Comparison of ENCODE assay signal across 1 cellular context in the genomic region with DNA sequence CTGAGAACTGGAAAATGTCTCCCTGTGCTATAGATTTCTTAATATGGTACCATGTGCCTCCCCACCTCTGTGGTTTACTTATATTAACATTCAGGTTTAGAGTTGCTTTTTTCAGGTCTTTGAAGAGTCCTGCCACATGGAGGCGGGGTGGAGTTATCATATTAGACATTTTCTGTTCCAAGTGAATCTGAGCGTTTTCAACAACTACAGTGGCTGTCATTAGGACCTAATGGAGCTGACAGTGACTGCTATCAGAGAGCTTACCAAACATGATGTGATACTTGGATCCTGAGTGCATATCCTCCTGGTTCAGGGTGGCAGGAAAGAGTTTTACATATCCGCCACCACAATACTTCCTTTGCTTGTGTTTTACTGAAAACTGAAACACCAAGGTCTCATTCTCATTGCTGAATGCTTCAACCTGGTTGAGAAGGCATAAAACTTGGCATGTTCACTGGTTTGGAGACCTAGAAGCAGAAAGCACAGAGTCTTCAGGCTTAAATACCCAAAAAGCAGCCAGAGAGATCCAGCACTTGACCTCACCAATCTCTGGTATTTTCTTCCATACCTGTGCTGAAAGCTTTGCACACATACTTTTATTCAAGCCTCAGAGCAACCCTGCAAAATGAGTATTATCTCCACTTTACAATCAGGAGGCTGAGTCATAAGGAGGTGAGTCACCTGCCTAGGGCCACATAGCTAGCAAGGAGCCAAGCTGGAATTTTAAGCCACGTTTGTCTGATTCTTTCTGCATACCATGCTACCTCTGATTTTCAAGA.
TF ChIP-seq lines count a peak whose summit lies in the region.

No MANE protein-coding gene starts in this region.

TF ChIP-seq in K562, 482 proteins besides CTCF, POLR2A, EP300 and RAD21 (continued from another document and continues in another):
- TF ChIP-seq USF2 (CRISPR knock-in tag; IDR thresholded peaks at IDR 0.05) (no peak), MXI1 (IDR thresholded peaks at IDR 0.05; ENCODE audit: low read depth, low read length) (no peak), WHSC1 (IDR thresholded peaks at IDR 0.05; ENCODE audit: low read length) (no peak), ZNF57 (CRISPR knock-in tag; IDR thresholded peaks at IDR 0.05) (no peak), TCF3 (CRISPR knock-in tag; IDR thresholded peaks at IDR 0.05) (no peak), SUPT5H (IDR thresholded peaks at IDR 0.05) (no peak), TBP (optimal IDR thresholded peaks at IDR 0.05; ENCODE audit: low read depth, low read length) (no peak), L3MBTL2 (IDR thresholded peaks at IDR 0.05) (peak; percentile 12; the same call in 1 of the 2 replicates), HLTF (IDR thresholded peaks at IDR 0.05) (no peak), JUN (IDR thresholded peaks at IDR 0.05; ENCODE audit: borderline replicate concordance, low read depth, low read length) (peak; percentile 99), JUN (CRISPR knock-in tag; IDR thresholded peaks at IDR 0.05; ENCODE audit: borderline replicate concordance) (peak; percentile 71; the same call in 1 of the 2 replicates), RBFOX2 (IDR thresholded peaks at IDR 0.05; ENCODE audit: low read depth, low read length) (no peak), FOXA3 (CRISPR knock-in tag; conservative IDR thresholded peaks at IDR 0.05 in 1 of 2, IDR thresholded peaks at IDR 0.05 in 1 of 2) (no peak), ZNF140 (CRISPR knock-in tag; IDR thresholded peaks at IDR 0.05) (no peak), ZNF224 (CRISPR knock-in tag; IDR thresholded peaks at IDR 0.05) (no peak), ZKSCAN1 (IDR thresholded peaks at IDR 0.05; ENCODE audit: low read depth, low read length) (no peak), XRCC4 (IDR thresholded peaks at IDR 0.05; ENCODE audit: extremely low read depth, insufficient read depth, insufficient read length) (no peak), SMAD4 (CRISPR knock-in tag; conservative IDR thresholded peaks at IDR 0.05) (no peak), ATF3 (IDR thresholded peaks at IDR 0.05) (peak; percentile 99), ATF3 (CRISPR knock-in tag; conservative IDR thresholded peaks at IDR 0.05) (peak; percentile 85), ZNF253 (CRISPR knock-in tag; conservative IDR thresholded peaks at IDR 0.05) (no peak), TSC22D4 (tag; IDR thresholded peaks at IDR 0.05) (no peak), PRMT5 (CRISPR knock-in tag; IDR thresholded peaks at IDR 0.05) (no peak), MTF1 (CRISPR knock-in tag; IDR thresholded peaks at IDR 0.05; ENCODE audit: borderline replicate concordance) (no peak), ZNF77 (CRISPR knock-in tag; IDR thresholded peaks at IDR 0.05) (no peak), RBBP5 (IDR thresholded peaks at IDR 0.05; ENCODE audit: borderline replicate concordance, insufficient read depth, low read length, poor library complexity, severe bottlenecking) (peak; percentile 40), ESRRB (CRISPR knock-in tag; IDR thresholded peaks at IDR 0.05; ENCODE audit: borderline replicate concordance) (no peak), TEAD4 (IDR thresholded peaks at IDR 0.05; ENCODE audit: low read length) (peak; percentile 82), TEAD4 (CRISPR knock-in tag; IDR thresholded peaks at IDR 0.05; ENCODE audit: borderline replicate concordance) (no peak), ZNF449 (CRISPR knock-in tag; IDR thresholded peaks at IDR 0.05) (no peak), BACH1 (tag; IDR thresholded peaks at IDR 0.05) (no peak), EP400 (IDR thresholded peaks at IDR 0.05) (no peak), ILK (tag; IDR thresholded peaks at IDR 0.05; ENCODE audit: borderline replicate concordance, low read depth) (no peak), ELF1 (tag; IDR thresholded peaks at IDR 0.05) (no peak), POLR3A (IDR thresholded peaks at IDR 0.05; ENCODE audit: borderline replicate concordance, extremely low read depth, insufficient read depth, insufficient read length) (no peak), HMG20A (CRISPR knock-in tag; conservative IDR thresholded peaks at IDR 0.05) (no peak), CHD2 (IDR thresholded peaks at IDR 0.05; ENCODE audit: low read depth, low read length) (no peak), SRSF7 (optimal IDR thresholded peaks at IDR 0.05; ENCODE audit: low read depth, low read length) (no peak), HNRNPK (IDR thresholded peaks at IDR 0.05; ENCODE audit: low read depth, low read length, poor library complexity, severe bottlenecking) (no peak), TGIF2 (CRISPR knock-in tag; IDR thresholded peaks at IDR 0.05) (no peak), SAFB (IDR thresholded peaks at IDR 0.05; ENCODE audit: borderline replicate concordance, low read depth, low read length) (no peak), TFAM (CRISPR knock-in tag; conservative IDR thresholded peaks at IDR 0.05) (no peak), RAD51 (IDR thresholded peaks at IDR 0.05; ENCODE audit: borderline replicate concordance, low read depth) (no peak), RBM34 (IDR thresholded peaks at IDR 0.05; ENCODE audit: borderline replicate concordance, insufficient read depth, low read length) (no peak), ZNF134 (CRISPR knock-in tag; conservative IDR thresholded peaks at IDR 0.05) (no peak), CXXC5 (CRISPR knock-in tag; IDR thresholded peaks at IDR 0.05) (no peak), MCM7 (IDR thresholded peaks at IDR 0.05) (no peak), TOE1 (IDR thresholded peaks at IDR 0.05; ENCODE audit: borderline replicate concordance) (no peak), TOE1 (CRISPR knock-in tag; IDR thresholded peaks at IDR 0.05; ENCODE audit: borderline replicate concordance, low read depth) (no peak), C11orf30 (IDR thresholded peaks at IDR 0.05; ENCODE audit: low read depth) (no peak)
- TF ChIP-seq, protein P1, sequence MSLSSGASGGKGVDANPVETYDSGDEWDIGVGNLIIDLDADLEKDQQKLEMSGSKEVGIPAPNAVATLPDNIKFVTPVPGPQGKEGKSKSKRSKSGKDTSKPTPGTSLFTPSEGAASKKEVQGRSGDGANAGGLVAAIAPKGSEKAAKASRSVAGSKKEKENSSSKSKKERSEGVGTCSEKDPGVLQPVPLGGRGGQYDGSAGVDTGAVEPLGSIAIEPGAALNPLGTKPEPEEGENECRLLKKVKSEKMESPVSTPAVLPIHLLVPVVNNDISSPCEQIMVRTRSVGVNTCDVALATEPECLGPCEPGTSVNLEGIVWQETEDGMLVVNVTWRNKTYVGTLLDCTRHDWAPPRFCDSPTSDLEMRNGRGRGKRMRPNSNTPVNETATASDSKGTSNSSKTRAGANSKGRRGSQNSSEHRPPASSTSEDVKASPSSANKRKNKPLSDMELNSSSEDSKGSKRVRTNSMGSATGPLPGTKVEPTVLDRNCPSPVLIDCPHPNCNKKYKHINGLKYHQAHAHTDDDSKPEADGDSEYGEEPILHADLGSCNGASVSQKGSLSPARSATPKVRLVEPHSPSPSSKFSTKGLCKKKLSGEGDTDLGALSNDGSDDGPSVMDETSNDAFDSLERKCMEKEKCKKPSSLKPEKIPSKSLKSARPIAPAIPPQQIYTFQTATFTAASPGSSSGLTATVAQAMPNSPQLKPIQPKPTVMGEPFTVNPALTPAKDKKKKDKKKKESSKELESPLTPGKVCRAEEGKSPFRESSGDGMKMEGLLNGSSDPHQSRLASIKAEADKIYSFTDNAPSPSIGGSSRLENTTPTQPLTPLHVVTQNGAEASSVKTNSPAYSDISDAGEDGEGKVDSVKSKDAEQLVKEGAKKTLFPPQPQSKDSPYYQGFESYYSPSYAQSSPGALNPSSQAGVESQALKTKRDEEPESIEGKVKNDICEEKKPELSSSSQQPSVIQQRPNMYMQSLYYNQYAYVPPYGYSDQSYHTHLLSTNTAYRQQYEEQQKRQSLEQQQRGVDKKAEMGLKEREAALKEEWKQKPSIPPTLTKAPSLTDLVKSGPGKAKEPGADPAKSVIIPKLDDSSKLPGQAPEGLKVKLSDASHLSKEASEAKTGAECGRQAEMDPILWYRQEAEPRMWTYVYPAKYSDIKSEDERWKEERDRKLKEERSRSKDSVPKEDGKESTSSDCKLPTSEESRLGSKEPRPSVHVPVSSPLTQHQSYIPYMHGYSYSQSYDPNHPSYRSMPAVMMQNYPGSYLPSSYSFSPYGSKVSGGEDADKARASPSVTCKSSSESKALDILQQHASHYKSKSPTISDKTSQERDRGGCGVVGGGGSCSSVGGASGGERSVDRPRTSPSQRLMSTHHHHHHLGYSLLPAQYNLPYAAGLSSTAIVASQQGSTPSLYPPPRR (CRISPR knock-in tag; IDR thresholded peaks at IDR 0.05; ENCODE audit: borderline replicate concordance), result no peak
- TF ChIP-seq, protein P2, sequence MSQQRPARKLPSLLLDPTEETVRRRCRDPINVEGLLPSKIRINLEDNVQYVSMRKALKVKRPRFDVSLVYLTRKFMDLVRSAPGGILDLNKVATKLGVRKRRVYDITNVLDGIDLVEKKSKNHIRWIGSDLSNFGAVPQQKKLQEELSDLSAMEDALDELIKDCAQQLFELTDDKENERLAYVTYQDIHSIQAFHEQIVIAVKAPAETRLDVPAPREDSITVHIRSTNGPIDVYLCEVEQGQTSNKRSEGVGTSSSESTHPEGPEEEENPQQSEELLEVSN (IDR thresholded peaks at IDR 0.05; ENCODE audit: borderline replicate concordance in 1 of 2, extremely low read depth in 1 of 2, insufficient read depth in 1 of 2, insufficient read length in 1 of 2, low read depth in 1 of 2, low read length in 1 of 2, poor library complexity in 1 of 2, severe bottlenecking in 1 of 2), result no peak
- TF ChIP-seq, protein P3, sequence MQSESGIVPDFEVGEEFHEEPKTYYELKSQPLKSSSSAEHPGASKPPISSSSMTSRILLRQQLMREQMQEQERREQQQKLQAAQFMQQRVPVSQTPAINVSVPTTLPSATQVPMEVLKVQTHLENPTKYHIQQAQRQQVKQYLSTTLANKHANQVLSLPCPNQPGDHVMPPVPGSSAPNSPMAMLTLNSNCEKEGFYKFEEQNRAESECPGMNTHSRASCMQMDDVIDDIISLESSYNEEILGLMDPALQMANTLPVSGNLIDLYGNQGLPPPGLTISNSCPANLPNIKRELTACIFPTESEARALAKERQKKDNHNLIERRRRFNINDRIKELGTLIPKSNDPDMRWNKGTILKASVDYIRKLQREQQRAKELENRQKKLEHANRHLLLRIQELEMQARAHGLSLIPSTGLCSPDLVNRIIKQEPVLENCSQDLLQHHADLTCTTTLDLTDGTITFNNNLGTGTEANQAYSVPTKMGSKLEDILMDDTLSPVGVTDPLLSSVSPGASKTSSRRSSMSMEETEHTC (IDR thresholded peaks at IDR 0.05), result 0 out of 2 replicates have a peak, but pooled peaks have one; percentile 60
- TF ChIP-seq, protein P4, sequence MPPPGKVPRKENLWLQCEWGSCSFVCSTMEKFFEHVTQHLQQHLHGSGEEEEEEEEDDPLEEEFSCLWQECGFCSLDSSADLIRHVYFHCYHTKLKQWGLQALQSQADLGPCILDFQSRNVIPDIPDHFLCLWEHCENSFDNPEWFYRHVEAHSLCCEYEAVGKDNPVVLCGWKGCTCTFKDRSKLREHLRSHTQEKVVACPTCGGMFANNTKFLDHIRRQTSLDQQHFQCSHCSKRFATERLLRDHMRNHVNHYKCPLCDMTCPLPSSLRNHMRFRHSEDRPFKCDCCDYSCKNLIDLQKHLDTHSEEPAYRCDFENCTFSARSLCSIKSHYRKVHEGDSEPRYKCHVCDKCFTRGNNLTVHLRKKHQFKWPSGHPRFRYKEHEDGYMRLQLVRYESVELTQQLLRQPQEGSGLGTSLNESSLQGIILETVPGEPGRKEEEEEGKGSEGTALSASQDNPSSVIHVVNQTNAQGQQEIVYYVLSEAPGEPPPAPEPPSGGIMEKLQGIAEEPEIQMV (tag; conservative IDR thresholded peaks at IDR 0.05; ENCODE audit: low read depth), result no peak
- TF ChIP-seq, protein P5, sequence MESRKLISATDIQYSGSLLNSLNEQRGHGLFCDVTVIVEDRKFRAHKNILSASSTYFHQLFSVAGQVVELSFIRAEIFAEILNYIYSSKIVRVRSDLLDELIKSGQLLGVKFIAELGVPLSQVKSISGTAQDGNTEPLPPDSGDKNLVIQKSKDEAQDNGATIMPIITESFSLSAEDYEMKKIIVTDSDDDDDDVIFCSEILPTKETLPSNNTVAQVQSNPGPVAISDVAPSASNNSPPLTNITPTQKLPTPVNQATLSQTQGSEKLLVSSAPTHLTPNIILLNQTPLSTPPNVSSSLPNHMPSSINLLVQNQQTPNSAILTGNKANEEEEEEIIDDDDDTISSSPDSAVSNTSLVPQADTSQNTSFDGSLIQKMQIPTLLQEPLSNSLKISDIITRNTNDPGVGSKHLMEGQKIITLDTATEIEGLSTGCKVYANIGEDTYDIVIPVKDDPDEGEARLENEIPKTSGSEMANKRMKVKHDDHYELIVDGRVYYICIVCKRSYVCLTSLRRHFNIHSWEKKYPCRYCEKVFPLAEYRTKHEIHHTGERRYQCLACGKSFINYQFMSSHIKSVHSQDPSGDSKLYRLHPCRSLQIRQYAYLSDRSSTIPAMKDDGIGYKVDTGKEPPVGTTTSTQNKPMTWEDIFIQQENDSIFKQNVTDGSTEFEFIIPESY (CRISPR knock-in tag; IDR thresholded peaks at IDR 0.05), result peak; percentile 94
